In genomic region chr13:109999659-110000533, GRCh38 we compare ENCODE assay signal across 19 cellular contexts.
DNase-seq lines count a peak whose midpoint lies in the region; ATAC-seq, FAIRE-seq and TF ChIP-seq lines count a peak whose summit lies in the region.
"Had no signal": no experiment of that assay in that cellular context is flagged by ENCODE, and none has a peak within 500 bp of the region (broad histone marks: within the 10 kb centered on the region; RNA-seq: fewer than 3 reads in every experiment).

No MANE protein-coding gene starts in this region.

- no peak overlapping the region for H3K4me3 ChIP-seq in BLaER1
- no peak overlapping the region for H3K4me3 ChIP-seq in IMR-90 (ENCODE audit: insufficient read depth, low read depth, low read length)
- no peak overlapping the region for H3K4me3 ChIP-seq in hepatocyte
- H3K4me3 ChIP-seq in neural progenitor cell: no peak overlapping the region
- H3K4me3 ChIP-seq: SJCRH30 had no signal

- no peak for ATAC-seq in IMR-90 (ENCODE audit: low read depth)

- H3K27me3 ChIP-seq in BLaER1 (no peaks in the 10 kb centered on the region), IMR-90 (ENCODE audit: control insufficient read depth, insufficient read depth, low read length) (no peaks in the 10 kb centered on the region), hepatocyte (no peaks in the 10 kb centered on the region), neural progenitor cell (no peaks in the 10 kb centered on the region)
- H3K27me3 ChIP-seq: SJCRH30 had no signal

- H3K9me2 ChIP-seq in hepatocyte (replicated peaks; ENCODE audit: insufficient read depth): no peaks in the 10 kb centered on the region

- H3K36me3 ChIP-seq in BLaER1: no peaks in the 10 kb centered on the region
- H3K36me3 ChIP-seq in IMR-90 (ENCODE audit: control insufficient read depth, insufficient read depth, low read length): no peaks in the 10 kb centered on the region
- no peaks in the 10 kb centered on the region for H3K36me3 ChIP-seq in hepatocyte (replicated peaks; ENCODE audit: insufficient read depth, low read depth)
- H3K36me3 ChIP-seq in neural progenitor cell: no peaks in the 10 kb centered on the region
- H3K36me3 ChIP-seq: SJCRH30 had no signal

- TF ChIP-seq POLR2A in IMR-90 (IDR thresholded peaks at IDR 0.05; ENCODE audit: low read depth, low read length): no peak

- peak overlapping the region; percentile 32 for H2AK5ac ChIP-seq in IMR-90 (ENCODE audit: low read depth, low read length)

- no peak for TF ChIP-seq CTCF in IMR-90 (conservative IDR thresholded peaks at IDR 0.05; ENCODE audit: low read depth, low read length)
- no peak for TF ChIP-seq CTCF in hepatocyte (IDR thresholded peaks at IDR 0.05; ENCODE audit: poor library complexity)
- TF ChIP-seq CTCF in neural progenitor cell (IDR thresholded peaks at IDR 0.05): no peak
- no peak for TF ChIP-seq CTCF in D721Med (IDR thresholded peaks at IDR 0.05; ENCODE audit: insufficient read depth, missing control alignments)

- CTCF ChIA-PET in IMR-90 (lab: Yijun Ruan, JAX): no interaction called here

- peak overlapping the region; percentile 54; the same call in 1 of the 2 replicates for H3K18ac ChIP-seq in IMR-90 (ENCODE audit: low read depth, low read length)

- in situ Hi-C loops in IMR-90 (cut with MboI; ENCODE audit: low sequenced_read_pairs): no loop called here

- H4K20me1 ChIP-seq in BLaER1: no peaks in the 10 kb centered on the region
- H4K20me1 ChIP-seq in IMR-90 (ENCODE audit: insufficient read depth, low read length): no peaks in the 10 kb centered on the region
- no peaks in the 10 kb centered on the region for H4K20me1 ChIP-seq in hepatocyte (ENCODE audit: insufficient read depth, poor library complexity, severe bottlenecking)
- H4K20me1 ChIP-seq in neural progenitor cell (ENCODE audit: low read depth): no peaks in the 10 kb centered on the region

- no peak overlapping the region for H3K56ac ChIP-seq in IMR-90 (ENCODE audit: extremely low read depth, insufficient read depth, low read length)

- no peak overlapping the region for H3K27ac Mint-ChIP-seq in neural progenitor cell

- H3K9me3 Mint-ChIP-seq in neural progenitor cell: peaks cover 7% of the 10 kb centered on the region

- no peaks in the 10 kb centered on the region for H3K36me3 Mint-ChIP-seq in neural progenitor cell

- H3K79me2 ChIP-seq in hepatocyte (no peaks in the 10 kb centered on the region), neural progenitor cell (ENCODE audit: low read depth) (no peaks in the 10 kb centered on the region)

- H3K27ac ChIP-seq in BLaER1 (no peak overlapping the region), IMR-90 (ENCODE audit: insufficient read depth, low read length) (no peak overlapping the region), hepatocyte (no peak overlapping the region), neural progenitor cell (no peak overlapping the region)
- H3K27ac ChIP-seq: RWPE1, SJCRH30 had no signal

- H3K9me3 ChIP-seq in BLaER1 (peaks cover 7% of the 10 kb centered on the region; the same call in 1 of the 2 replicates), IMR-90 (ENCODE audit: control insufficient read depth, insufficient read depth, low read length) (no peaks in the 10 kb centered on the region), hepatocyte (ENCODE audit: low read depth) (no peaks in the 10 kb centered on the region), neural progenitor cell (ENCODE audit: low read depth) (no peaks in the 10 kb centered on the region)
- H3K9me3 ChIP-seq: SJCRH30 had no signal

- BruUV-seq in IMR-90 (replicated peaks; lab: Mats Ljungman, UMichigan): no TSS peak

- DNase-seq in IMR-90: no peak
- no peak for DNase-seq in hepatocyte (ENCODE audit: low spot score)
- peak; percentile 15 for DNase-seq in neural progenitor cell (ENCODE audit: low spot score)
- no peak for DNase-seq in D721Med (ENCODE audit: insufficient read length, low spot score)
- DNase-seq in urothelium cell line (ENCODE audit: low spot score): no peak
- DNase-seq in NCI-H82 treated with DMSO at 0.1 percent for 48 hours (lab: John Stamatoyannopoulos, UW; ENCODE audit: unreplicated experiment): no peak
- DNase-seq: ACHN, DMS153, GOT3, KBM-7, NCI-H1105 treated with DMSO at 0.1 percent for 48 hours, NCI-H187, NCI-H2227 treated with DMSO at 0.1 percent for 48 hours, NCI-H510A treated with DMSO at 0.1 percent for 48 hours, NCI-H774, SJCRH30 had no signal

- no peaks in the 10 kb centered on the region for H3K79me1 ChIP-seq in IMR-90 (ENCODE audit: low read depth in 1 of 2, low read length in 2 of 2)

- TF ChIP-seq RAD21 in IMR-90 (IDR thresholded peaks at IDR 0.05; ENCODE audit: low read length): no peak

- H3K4me1 Mint-ChIP-seq in neural progenitor cell: peaks cover 26% of the 10 kb centered on the region

- H3K4me1 ChIP-seq in BLaER1: peaks cover 15% of the 10 kb centered on the region; the same call in 1 of the 2 replicates
- peaks cover 20% of the 10 kb centered on the region for H3K4me1 ChIP-seq in IMR-90 (ENCODE audit: control insufficient read depth, insufficient read depth, low read length)
- peaks cover 8% of the 10 kb centered on the region for H3K4me1 ChIP-seq in hepatocyte (ENCODE audit: insufficient read depth)
- H3K4me1 ChIP-seq in neural progenitor cell: peaks cover 8% of the 10 kb centered on the region

- dilution Hi-C loops in IMR-90 (cut with HindIII; ENCODE audit: low sequenced_read_pairs, unreplicated experiment): no loop called here

- H2BK120ac ChIP-seq in IMR-90 (ENCODE audit: low read depth, low read length): peak overlapping the region; percentile 71

- H3K23ac ChIP-seq in IMR-90 (ENCODE audit: low read depth, low read length): peak overlapping the region; percentile 44; the same call in 1 of the 2 replicates

- no peaks in the 10 kb centered on the region for H3F3A ChIP-seq in neural progenitor cell (ENCODE audit: low read depth)

- FAIRE-seq in D721Med (lab: Jason Lieb, UNC): no peak
- FAIRE-seq in urothelium cell line (lab: Jason Lieb, UNC): no peak
- FAIRE-seq: GM19239 had no signal

- H4K5ac ChIP-seq in IMR-90 (ENCODE audit: low read depth, low read length): no peak overlapping the region

- peak overlapping the region; percentile 4; the same call in 1 of the 2 replicates for H3K4me2 ChIP-seq in BLaER1
- H3K4me2 ChIP-seq in IMR-90 (ENCODE audit: low read depth, low read length): no peak overlapping the region
- H3K4me2 ChIP-seq in hepatocyte: peak overlapping the region; percentile 31
- H3K4me2 ChIP-seq in neural progenitor cell: no peak overlapping the region

- intact Hi-C loops in IMR-90 (cut with micrococcal nuclease): loop anchor here (5.0 kb wide), 1 partner anchor 107 kb away; no protein-coding TSS in a partner anchor

- H3K9me1 ChIP-seq in IMR-90 (ENCODE audit: insufficient read depth, low read length): peaks cover 16% of the 10 kb centered on the region

- no peak overlapping the region for H3K9ac ChIP-seq in BLaER1
- H3K9ac ChIP-seq in IMR-90 (ENCODE audit: low read depth, low read length): no peak overlapping the region
- H3K9ac ChIP-seq in neural progenitor cell: no peak overlapping the region

- no peak overlapping the region for H3K4me3 Mint-ChIP-seq in neural progenitor cell

- 86% methylated on average over 10 of the region's 21 CpGs; no CpG with 5 or more reads in 1 of the 2 experiments for WGBS in IMR-90 (ENCODE audit: extremely low coverage in 2 of 2, insufficient read length in 1 of 2), 2 experiments
- WGBS in hepatocyte (ENCODE audit: low lambda C conversion rate, missing lambda C conversion rate): 62% methylated on average over 21 of the region's 21 CpGs

- H4K91ac ChIP-seq in IMR-90 (ENCODE audit: insufficient read depth, low read depth, low read length): peak overlapping the region; percentile 25

- POLR2A ChIA-PET in IMR-90 (lab: Charles Lee; ENCODE audit: unreplicated experiment): no interaction called here

- H2BK15ac ChIP-seq in IMR-90 (ENCODE audit: low read depth, low read length): peak overlapping the region; percentile 83; the same call in 2 of the 3 replicates

- H3K27me3 Mint-ChIP-seq in neural progenitor cell (ENCODE audit: insufficient read depth, low read depth): no peaks in the 10 kb centered on the region

- H2BK20ac ChIP-seq in IMR-90 (ENCODE audit: low read depth, low read length): peak overlapping the region; percentile 42; the same call in 1 of the 2 replicates

- no peak overlapping the region for H2BK5ac ChIP-seq in IMR-90 (ENCODE audit: low read depth, low read length, poor library complexity, severe bottlenecking)

- H2AFZ ChIP-seq in IMR-90 (replicated peaks; ENCODE audit: low read length, poor library complexity) (no peak overlapping the region), hepatocyte (no peak overlapping the region), neural progenitor cell (replicated peaks) (no peak overlapping the region)

- no peak overlapping the region for H2AK9ac ChIP-seq in IMR-90 (replicated peaks; ENCODE audit: low read depth, low read length, poor library complexity)

- H4K8ac ChIP-seq in IMR-90 (ENCODE audit: low read depth in 2 of 2, low read length in 2 of 2): peak overlapping the region in 1 of 2 experiments; percentile 8; a peak in 1 of 4 replicates

- peak overlapping the region; percentile 58; the same call in 1 of the 2 replicates for H3K4ac ChIP-seq in IMR-90 (ENCODE audit: low read depth, low read length)

- H3K14ac ChIP-seq in IMR-90 (replicated peaks; ENCODE audit: low read depth, low read length): no peak overlapping the region; the same call in 1 of the 2 replicates

TF ChIP-seq in IMR-90, 13 proteins besides CTCF, POLR2A, EP300 and RAD21:
- TF ChIP-seq USF2 (IDR thresholded peaks at IDR 0.05; ENCODE audit: low read depth, low read length) (no peak), NFE2L2 (IDR thresholded peaks at IDR 0.05; ENCODE audit: low read depth, low read length) (no peak), RFX5 (IDR thresholded peaks at IDR 0.05; ENCODE audit: low read depth, low read length) (no peak), RCOR1 (IDR thresholded peaks at IDR 0.05; ENCODE audit: insufficient replicate concordance, low read length) (no peak)
- TF ChIP-seq, protein P1, sequence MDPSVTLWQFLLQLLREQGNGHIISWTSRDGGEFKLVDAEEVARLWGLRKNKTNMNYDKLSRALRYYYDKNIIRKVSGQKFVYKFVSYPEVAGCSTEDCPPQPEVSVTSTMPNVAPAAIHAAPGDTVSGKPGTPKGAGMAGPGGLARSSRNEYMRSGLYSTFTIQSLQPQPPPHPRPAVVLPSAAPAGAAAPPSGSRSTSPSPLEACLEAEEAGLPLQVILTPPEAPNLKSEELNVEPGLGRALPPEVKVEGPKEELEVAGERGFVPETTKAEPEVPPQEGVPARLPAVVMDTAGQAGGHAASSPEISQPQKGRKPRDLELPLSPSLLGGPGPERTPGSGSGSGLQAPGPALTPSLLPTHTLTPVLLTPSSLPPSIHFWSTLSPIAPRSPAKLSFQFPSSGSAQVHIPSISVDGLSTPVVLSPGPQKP (IDR thresholded peaks at IDR 0.05; ENCODE audit: borderline replicate concordance, low read depth, low read length): no peak

Comparison
In these comparisons a context has a peak if more than half of its experiments do, and no peak if none do; other contexts are left out.
1. H3K4me2 ChIP-seq: peak in BLaER1 (single experiment) and hepatocyte (single experiment); none in IMR-90 (single experiment) and neural progenitor cell (single experiment).